8 cellular contexts compared by ENCODE assay signal in genomic region chr10:102758933-102759262, GRCh38. TPM values are rescaled to one million over a fixed set of nuclear protein-coding genes. Genes with fewer than 3 reads are reported as not detected.
DNase-seq lines count a peak whose midpoint lies in the region; ATAC-seq, FAIRE-seq and TF ChIP-seq lines count a peak whose summit lies in the region.
"Not testable (repeated sequence)": the region's sequence is repeated elsewhere in the genome, so short reads cannot be mapped to it uniquely, and the experiment has no call there.

No MANE protein-coding gene starts in this region.

- TF ChIP-seq CTCF in esophagus squamous epithelium (IDR thresholded peaks at IDR 0.05); prostate gland (IDR thresholded peaks at IDR 0.05); stomach (IDR thresholded peaks at IDR 0.05); upper lobe of right lung (IDR thresholded peaks at IDR 0.05): not testable (repeated sequence)

- peak overlapping the region; percentile 24 for H3K4me3 Mint-ChIP-seq in activated naive CD8-positive, alpha-beta T cell treated with anti-CD3 and anti-CD28 coated beads, Interleukin-2, amount 10 ng/mL, durations not matched to agents 7 days and 5 days
- H3K4me3 Mint-ChIP-seq in immature natural killer cell, result not testable (repeated sequence)

- not testable (repeated sequence) for H3K9me3 ChIP-seq in esophagus squamous epithelium; muscle layer of duodenum (ENCODE audit: control insufficient read depth in 1 of 2, low read length in 2 of 2); prostate gland; stomach; upper lobe of right lung

- peaks cover 0 to 40% (median 0%) of the 10 kb centered on the region in 3 donors for H3K36me3 ChIP-seq in esophagus squamous epithelium
- H3K36me3 ChIP-seq in muscle layer of duodenum (ENCODE audit: control insufficient read depth in 1 of 2, insufficient read depth in 2 of 2, low read length in 2 of 2); prostate gland; stomach; upper lobe of right lung: not testable (repeated sequence)

- POLR2A ChIA-PET in activated naive CD8-positive, alpha-beta T cell treated with anti-CD3 and anti-CD28 coated beads, Interleukin-2, amount 10 ng/mL, durations not matched to agents 7 days and 5 days (lab: Charles Lee), result not testable (repeated sequence)

- not testable (repeated sequence) for TF ChIP-seq POLR2A in esophagus squamous epithelium (IDR thresholded peaks at IDR 0.05); prostate gland (IDR thresholded peaks at IDR 0.05); stomach (IDR thresholded peaks at IDR 0.05)

- peak overlapping the region; percentile 17 for H3K27ac Mint-ChIP-seq in activated naive CD8-positive, alpha-beta T cell treated with anti-CD3 and anti-CD28 coated beads, Interleukin-2, amount 10 ng/mL, durations not matched to agents 7 days and 5 days
- H3K27ac Mint-ChIP-seq in immature natural killer cell, result peak overlapping the region in 5 of 6 donors; percentile 0 to 65 (median 26)

- not testable (repeated sequence) for H3K4me3 ChIP-seq in esophagus squamous epithelium; muscle layer of duodenum (ENCODE audit: low read depth in 1 of 2, low read length in 2 of 2); prostate gland; stomach; upper lobe of right lung

- not testable (repeated sequence) for ATAC-seq in activated naive CD8-positive, alpha-beta T cell treated with anti-CD3 and anti-CD28 coated beads, Interleukin-2, amount 10 ng/mL, durations not matched to agents 7 days and 5 days (ENCODE audit: low read depth); upper lobe of right lung

- not testable (repeated sequence) for TF ChIP-seq EP300 in stomach (IDR thresholded peaks at IDR 0.05)

- not testable (repeated sequence) for H3K27me3 ChIP-seq in esophagus squamous epithelium; muscle layer of duodenum (ENCODE audit: low read depth, low read length); prostate gland (replicated peaks; ENCODE audit: insufficient read depth); stomach; upper lobe of right lung

- H3K4me1 Mint-ChIP-seq in activated naive CD8-positive, alpha-beta T cell treated with anti-CD3 and anti-CD28 coated beads, Interleukin-2, amount 10 ng/mL, durations not matched to agents 7 days and 5 days, result peaks cover 13% of the 10 kb centered on the region
- H3K4me1 Mint-ChIP-seq in immature natural killer cell, result peaks cover 43 to 61% of the 10 kb centered on the region in 2 donors

- not testable (repeated sequence) for H3K27me3 Mint-ChIP-seq in activated naive CD8-positive, alpha-beta T cell treated with anti-CD3 and anti-CD28 coated beads, Interleukin-2, amount 10 ng/mL, durations not matched to agents 7 days and 5 days; immature natural killer cell (ENCODE audit: low read depth in 3 of 3)

- H3K4me1 ChIP-seq in esophagus squamous epithelium (peaks cover under 1 to 66% (median 10%) of the 10 kb centered on the region in 3 donors), stomach (peaks cover 4 to 63% (median 32%) of the 10 kb centered on the region in 4 donors), upper lobe of right lung (peaks cover 35% of the 10 kb centered on the region)
- H3K4me1 ChIP-seq in muscle layer of duodenum (ENCODE audit: control insufficient read depth in 1 of 2, insufficient read depth in 2 of 2, low read length in 2 of 2); prostate gland (replicated peaks): not testable (repeated sequence)

- peak; percentile 70 for FAIRE-seq in RCC 7860 (lab: Jason Lieb, UNC)

- H3K27ac ChIP-seq in esophagus squamous epithelium (peak overlapping the region in 3 of 4 donors; percentile 58 to 61 (median 60)), muscle layer of duodenum (ENCODE audit: low read length) (peak overlapping the region; percentile 45), prostate gland (peak overlapping the region; percentile 40 to 52), stomach (peak overlapping the region in 4 of 5 donors; percentile 31 to 86 (median 60)), upper lobe of right lung (peak overlapping the region; percentile 71)

- peaks cover 17% of the 10 kb centered on the region for H3K36me3 Mint-ChIP-seq in activated naive CD8-positive, alpha-beta T cell treated with anti-CD3 and anti-CD28 coated beads, Interleukin-2, amount 10 ng/mL, durations not matched to agents 7 days and 5 days
- peaks cover 13 to 16% (median 14%) of the 10 kb centered on the region in 3 donors for H3K36me3 Mint-ChIP-seq in immature natural killer cell

- not testable (repeated sequence) for DNase-seq in RCC 7860 (ENCODE audit: low spot score); activated naive CD8-positive, alpha-beta T cell treated with anti-CD3 and anti-CD28 coated beads, Interleukin-2, amount 10 ng/mL, durations not matched to agents 7 days and 5 days; esophagus squamous epithelium (lab: John Stamatoyannopoulos, UW); immature natural killer cell; prostate gland (ENCODE audit: low spot score); stomach; upper lobe of right lung

- WGBS in esophagus squamous epithelium, 2 donors, result 75% methylated on average over 12 of the region's 12 CpGs
- WGBS in prostate gland, result 51% methylated on average over 12 of the region's 12 CpGs
- 63 to 82% (median 70%) methylated on average over 5 to 10 of the region's 12 CpGs for WGBS in stomach, 5 donors

- not testable (repeated sequence) for H3K9me3 Mint-ChIP-seq in activated naive CD8-positive, alpha-beta T cell treated with anti-CD3 and anti-CD28 coated beads, Interleukin-2, amount 10 ng/mL, durations not matched to agents 7 days and 5 days; immature natural killer cell

- intact Hi-C loops in esophagus squamous epithelium (cut with DNase I), result loop anchor here (10.0 kb wide), 1 partner anchor 46 kb away; no protein-coding TSS in a partner anchor
- intact Hi-C loops in prostate gland (cut with DNase I); stomach (cut with DNase I; ENCODE audit: low total_unique reads); upper lobe of right lung (cut with DNase I): not testable (repeated sequence)

RNA-seq across cellular contexts. Expression of gene WBP1L, which starts 15.2 kb away (rescaled TPM):
- total RNA-seq in activated naive CD8-positive, alpha-beta T cell treated with anti-CD3 and anti-CD28 coated beads, Interleukin-2, amount 10 ng/mL, durations not matched to agents 7 days and 5 days, result 10 to 100 TPM; 31.0 to 31.4 TPM
- total RNA-seq in esophagus squamous epithelium (10 to 100 TPM; 40.6 to 61.4 (median 49.1) TPM), prostate gland (100 to 1,000 TPM; 136 to 168 TPM), stomach (100 to 1,000 TPM in 1 of 5 donors, 10 to 100 TPM in 4; 25.5 to 140 (median 43.3) TPM), upper lobe of right lung (49.0 TPM)
- polyA plus RNA-seq in immature natural killer cell (10 to 100 TPM; 34.1 to 53.1 (median 35.2) TPM), stomach (10 to 100 TPM; 15.1 to 27.5 (median 25.4) TPM)

RNA-seq across cellular contexts. Expression of gene SFXN2, which starts 44.5 kb away (rescaled TPM):
- 10 to 100 TPM; 19.4 to 21.1 TPM for total RNA-seq in activated naive CD8-positive, alpha-beta T cell treated with anti-CD3 and anti-CD28 coated beads, Interleukin-2, amount 10 ng/mL, durations not matched to agents 7 days and 5 days
- total RNA-seq in esophagus squamous epithelium, result 1 to 10 TPM; 1.4 to 7.8 (median 3.6) TPM
- polyA plus RNA-seq in immature natural killer cell, result 1 to 10 TPM; 4.9 to 9.6 (median 7.9) TPM
- total RNA-seq in prostate gland, result 10 to 100 TPM; 16.4 to 26.6 TPM
- total RNA-seq in stomach, result 100 to 1,000 TPM in 1 of 5 donors, 10 to 100 TPM in 3, 1 to 10 TPM in 1; 8.7 to 267 (median 13.2) TPM
- polyA plus RNA-seq in stomach, result 10 to 100 TPM in 1 of 3 donors, 1 to 10 TPM in 2; 4.7 to 10.7 (median 7.5) TPM
- total RNA-seq in upper lobe of right lung, result 12.0 TPM

RNA-seq across cellular contexts. Expression of gene ARL3, which starts 44.7 kb away (rescaled TPM):
- total RNA-seq in activated naive CD8-positive, alpha-beta T cell treated with anti-CD3 and anti-CD28 coated beads, Interleukin-2, amount 10 ng/mL, durations not matched to agents 7 days and 5 days, result 1 to 10 TPM; 4.6 TPM
- total RNA-seq in esophagus squamous epithelium, result 1 to 10 TPM in 3 of 4 donors, under 1 TPM in 1; 0.87 to 5.0 (median 2.2) TPM
- 1 to 10 TPM; 2.6 to 3.9 (median 3.6) TPM for polyA plus RNA-seq in immature natural killer cell
- total RNA-seq in prostate gland, result 1 to 10 TPM; 8.0 to 8.5 TPM
- 1 to 10 TPM in 4 of 5 donors, under 1 TPM in 1; 0.58 to 8.4 (median 3.1) TPM for total RNA-seq in stomach
- polyA plus RNA-seq in stomach, result 10 to 100 TPM in 2 of 3 donors, 1 to 10 TPM in 1; 8.9 to 17.0 (median 11.7) TPM
- total RNA-seq in upper lobe of right lung, result 7.5 TPM
